ENCODE assay signal across 1 cellular context in genomic region chr7:139757968-139758367, GRCh38.
A peak's percentile ranks its signal among the peaks of the same experiment; 100 is the strongest.
TF ChIP-seq lines count a peak whose summit lies in the region.

No MANE protein-coding gene starts in this region.

TF ChIP-seq in HepG2, 621 proteins besides CTCF, POLR2A, EP300 and RAD21:
- TF ChIP-seq ZNF362 (CRISPR knock-in tag; IDR thresholded peaks at IDR 0.05; ENCODE audit: borderline replicate concordance) = peak; percentile 53; the same call in 1 of the 2 replicates
- TF ChIP-seq PRDM10 (CRISPR knock-in tag; IDR thresholded peaks at IDR 0.05; ENCODE audit: low read depth) = no peak
- no peak for TF ChIP-seq ZNF10 (CRISPR knock-in tag; IDR thresholded peaks at IDR 0.05; ENCODE audit: borderline replicate concordance, low read depth)
- no peak for TF ChIP-seq ZNF484 (CRISPR knock-in tag; IDR thresholded peaks at IDR 0.05; ENCODE audit: borderline replicate concordance, low read depth)
- peak; percentile 48; the same call in 1 of the 2 replicates for TF ChIP-seq ARID3A (IDR thresholded peaks at IDR 0.05; ENCODE audit: low read depth, low read length)
- TF ChIP-seq HOMEZ (CRISPR knock-in tag; IDR thresholded peaks at IDR 0.05; ENCODE audit: low read depth) = 0 out of 2 replicates have a peak, but pooled peaks have one; percentile 19
- TF ChIP-seq ZNF264 (CRISPR knock-in tag; IDR thresholded peaks at IDR 0.05) = no peak
- TF ChIP-seq HNF4A (CRISPR knock-in tag; IDR thresholded peaks at IDR 0.05) = peak; percentile 28; the same call in 1 of the 2 replicates
